ENCODE assay signal across 1 cellular context in the genomic region with DNA sequence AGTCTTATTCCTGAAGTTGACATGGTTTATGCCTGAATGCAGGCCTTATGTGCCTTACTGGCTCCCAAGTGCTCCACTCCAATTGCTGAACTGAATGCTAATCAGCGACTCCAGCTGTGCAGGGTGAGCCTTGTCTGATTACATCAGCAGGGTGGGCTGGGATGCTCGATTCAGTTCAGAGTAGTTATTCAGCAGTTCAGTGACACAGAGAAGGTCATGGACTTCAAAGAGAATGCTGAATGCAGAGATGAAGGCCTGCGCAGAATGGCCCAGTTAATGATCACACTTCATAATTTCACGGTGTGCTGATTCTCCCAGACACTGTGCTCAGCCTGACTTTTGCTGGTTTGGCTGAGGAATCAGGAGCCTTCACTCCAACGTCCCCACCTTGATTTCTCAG.
TF ChIP-seq lines count a peak whose summit lies in the region.

No MANE protein-coding gene starts in this region.

TF ChIP-seq in HepG2, 621 proteins besides CTCF, POLR2A, EP300 and RAD21 (continued from another document and continues in another):
- TF ChIP-seq HOXA3 (CRISPR knock-in tag; IDR thresholded peaks at IDR 0.05) (0 out of 2 replicates have a peak, but pooled peaks have one; percentile 22), ZNF841 (CRISPR knock-in tag; IDR thresholded peaks at IDR 0.05; ENCODE audit: borderline replicate concordance) (no peak), ZNF879 (CRISPR knock-in tag; IDR thresholded peaks at IDR 0.05) (no peak), HOXA7 (CRISPR knock-in tag; IDR thresholded peaks at IDR 0.05) (no peak), HOXA9 (CRISPR knock-in tag; IDR thresholded peaks at IDR 0.05; ENCODE audit: borderline replicate concordance) (no peak), CHCHD3 (CRISPR knock-in tag; IDR thresholded peaks at IDR 0.05) (no peak), FOSL1 (CRISPR knock-in tag; IDR thresholded peaks at IDR 0.05; ENCODE audit: borderline replicate concordance) (no peak), FOXP4 (CRISPR knock-in tag; IDR thresholded peaks at IDR 0.05) (no peak), NR2F2 (IDR thresholded peaks at IDR 0.05; ENCODE audit: borderline replicate concordance, low read depth) (no peak; the same call in 1 of the 2 replicates), ZBTB42 (CRISPR knock-in tag; IDR thresholded peaks at IDR 0.05) (0 out of 2 replicates have a peak, but pooled peaks have one; percentile 82), KLF16 (CRISPR knock-in tag; IDR thresholded peaks at IDR 0.05) (no peak), CREB3 (CRISPR knock-in tag; IDR thresholded peaks at IDR 0.05) (no peak), ZNF761 (CRISPR knock-in tag; conservative IDR thresholded peaks at IDR 0.05) (no peak), ZNF850 (CRISPR knock-in tag; conservative IDR thresholded peaks at IDR 0.05) (no peak), CCAR2 (optimal IDR thresholded peaks at IDR 0.05; ENCODE audit: low read depth, low read length) (no peak), SMARCE1 (IDR thresholded peaks at IDR 0.05; ENCODE audit: borderline replicate concordance) (no peak), CEBPB (IDR thresholded peaks at IDR 0.05; ENCODE audit: borderline replicate concordance, low read depth, low read length) (peak; percentile 25; the same call in 1 of the 2 replicates), MXI1 (IDR thresholded peaks at IDR 0.05; ENCODE audit: borderline replicate concordance, low read depth, low read length) (no peak), SP2 (CRISPR knock-in tag; IDR thresholded peaks at IDR 0.05) (no peak), HMG20A (CRISPR knock-in tag; IDR thresholded peaks at IDR 0.05; ENCODE audit: borderline replicate concordance) (peak; percentile 69; the same call in 1 of the 2 replicates), NR2F6 (IDR thresholded peaks at IDR 0.05) (0 out of 2 replicates have a peak, but pooled peaks have one; percentile 28), NR2F6 (CRISPR knock-in tag; IDR thresholded peaks at IDR 0.05) (peak; percentile 84), SALL2 (CRISPR knock-in tag; IDR thresholded peaks at IDR 0.05) (0 out of 2 replicates have a peak, but pooled peaks have one; percentile 48), ZBTB14 (CRISPR knock-in tag; IDR thresholded peaks at IDR 0.05) (no peak), TARDBP (CRISPR knock-in tag; IDR thresholded peaks at IDR 0.05) (no peak), TEF (CRISPR knock-in tag; IDR thresholded peaks at IDR 0.05) (no peak), ZXDC (CRISPR knock-in tag; IDR thresholded peaks at IDR 0.05) (no peak), HHEX (CRISPR knock-in tag; IDR thresholded peaks at IDR 0.05) (0 out of 2 replicates have a peak, but pooled peaks have one; percentile 17), GATA4 (IDR thresholded peaks at IDR 0.05; ENCODE audit: borderline replicate concordance, low read depth) (no peak), ZNF354B (CRISPR knock-in tag; IDR thresholded peaks at IDR 0.05) (no peak), ZNF768 (CRISPR knock-in tag; IDR thresholded peaks at IDR 0.05) (peak; percentile 82; the same call in 1 of the 2 replicates), ZNF747 (CRISPR knock-in tag; IDR thresholded peaks at IDR 0.05; ENCODE audit: borderline replicate concordance) (no peak), ZMYM2 (CRISPR knock-in tag; IDR thresholded peaks at IDR 0.05) (no peak), KLF15 (CRISPR knock-in tag; IDR thresholded peaks at IDR 0.05; ENCODE audit: borderline replicate concordance) (no peak), ONECUT2 (CRISPR knock-in tag; IDR thresholded peaks at IDR 0.05) (no peak), ISL2 (CRISPR knock-in tag; IDR thresholded peaks at IDR 0.05) (0 out of 2 replicates have a peak, but pooled peaks have one; percentile 44), ZNF33B (CRISPR knock-in tag; IDR thresholded peaks at IDR 0.05) (no peak)
- TF ChIP-seq, protein P1, sequence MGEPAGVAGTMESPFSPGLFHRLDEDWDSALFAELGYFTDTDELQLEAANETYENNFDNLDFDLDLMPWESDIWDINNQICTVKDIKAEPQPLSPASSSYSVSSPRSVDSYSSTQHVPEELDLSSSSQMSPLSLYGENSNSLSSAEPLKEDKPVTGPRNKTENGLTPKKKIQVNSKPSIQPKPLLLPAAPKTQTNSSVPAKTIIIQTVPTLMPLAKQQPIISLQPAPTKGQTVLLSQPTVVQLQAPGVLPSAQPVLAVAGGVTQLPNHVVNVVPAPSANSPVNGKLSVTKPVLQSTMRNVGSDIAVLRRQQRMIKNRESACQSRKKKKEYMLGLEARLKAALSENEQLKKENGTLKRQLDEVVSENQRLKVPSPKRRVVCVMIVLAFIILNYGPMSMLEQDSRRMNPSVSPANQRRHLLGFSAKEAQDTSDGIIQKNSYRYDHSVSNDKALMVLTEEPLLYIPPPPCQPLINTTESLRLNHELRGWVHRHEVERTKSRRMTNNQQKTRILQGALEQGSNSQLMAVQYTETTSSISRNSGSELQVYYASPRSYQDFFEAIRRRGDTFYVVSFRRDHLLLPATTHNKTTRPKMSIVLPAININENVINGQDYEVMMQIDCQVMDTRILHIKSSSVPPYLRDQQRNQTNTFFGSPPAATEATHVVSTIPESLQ (CRISPR knock-in tag; conservative IDR thresholded peaks at IDR 0.05) = no peak
- TF ChIP-seq, protein P2, sequence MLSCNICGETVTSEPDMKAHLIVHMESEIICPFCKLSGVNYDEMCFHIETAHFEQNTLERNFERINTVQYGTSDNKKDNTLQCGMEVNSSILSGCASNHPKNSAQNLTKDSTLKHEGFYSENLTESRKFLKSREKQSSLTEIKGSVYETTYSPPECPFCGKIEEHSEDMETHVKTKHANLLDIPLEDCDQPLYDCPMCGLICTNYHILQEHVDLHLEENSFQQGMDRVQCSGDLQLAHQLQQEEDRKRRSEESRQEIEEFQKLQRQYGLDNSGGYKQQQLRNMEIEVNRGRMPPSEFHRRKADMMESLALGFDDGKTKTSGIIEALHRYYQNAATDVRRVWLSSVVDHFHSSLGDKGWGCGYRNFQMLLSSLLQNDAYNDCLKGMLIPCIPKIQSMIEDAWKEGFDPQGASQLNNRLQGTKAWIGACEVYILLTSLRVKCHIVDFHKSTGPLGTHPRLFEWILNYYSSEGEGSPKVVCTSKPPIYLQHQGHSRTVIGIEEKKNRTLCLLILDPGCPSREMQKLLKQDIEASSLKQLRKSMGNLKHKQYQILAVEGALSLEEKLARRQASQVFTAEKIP (CRISPR knock-in tag; IDR thresholded peaks at IDR 0.05; ENCODE audit: borderline replicate concordance) = no peak
- TF ChIP-seq, protein P3, sequence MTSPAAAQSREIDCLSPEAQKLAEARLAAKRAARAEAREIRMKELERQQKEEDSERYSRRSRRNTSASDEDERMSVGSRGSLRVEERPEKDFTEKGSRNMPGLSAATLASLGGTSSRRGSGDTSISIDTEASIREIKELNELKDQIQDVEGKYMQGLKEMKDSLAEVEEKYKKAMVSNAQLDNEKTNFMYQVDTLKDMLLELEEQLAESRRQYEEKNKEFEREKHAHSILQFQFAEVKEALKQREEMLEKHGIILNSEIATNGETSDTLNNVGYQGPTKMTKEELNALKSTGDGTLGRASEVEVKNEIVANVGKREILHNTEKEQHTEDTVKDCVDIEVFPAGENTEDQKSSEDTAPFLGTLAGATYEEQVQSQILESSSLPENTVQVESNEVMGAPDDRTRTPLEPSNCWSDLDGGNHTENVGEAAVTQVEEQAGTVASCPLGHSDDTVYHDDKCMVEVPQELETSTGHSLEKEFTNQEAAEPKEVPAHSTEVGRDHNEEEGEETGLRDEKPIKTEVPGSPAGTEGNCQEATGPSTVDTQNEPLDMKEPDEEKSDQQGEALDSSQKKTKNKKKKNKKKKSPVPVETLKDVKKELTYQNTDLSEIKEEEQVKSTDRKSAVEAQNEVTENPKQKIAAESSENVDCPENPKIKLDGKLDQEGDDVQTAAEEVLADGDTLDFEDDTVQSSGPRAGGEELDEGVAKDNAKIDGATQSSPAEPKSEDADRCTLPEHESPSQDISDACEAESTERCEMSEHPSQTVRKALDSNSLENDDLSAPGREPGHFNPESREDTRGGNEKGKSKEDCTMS (CRISPR knock-in tag; conservative IDR thresholded peaks at IDR 0.05) = no peak
- TF ChIP-seq, protein P4, sequence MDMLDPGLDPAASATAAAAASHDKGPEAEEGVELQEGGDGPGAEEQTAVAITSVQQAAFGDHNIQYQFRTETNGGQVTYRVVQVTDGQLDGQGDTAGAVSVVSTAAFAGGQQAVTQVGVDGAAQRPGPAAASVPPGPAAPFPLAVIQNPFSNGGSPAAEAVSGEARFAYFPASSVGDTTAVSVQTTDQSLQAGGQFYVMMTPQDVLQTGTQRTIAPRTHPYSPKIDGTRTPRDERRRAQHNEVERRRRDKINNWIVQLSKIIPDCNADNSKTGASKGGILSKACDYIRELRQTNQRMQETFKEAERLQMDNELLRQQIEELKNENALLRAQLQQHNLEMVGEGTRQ (IDR thresholded peaks at IDR 0.05; ENCODE audit: low read depth, low read length) = no peak
- TF ChIP-seq, protein P4 (CRISPR knock-in tag; IDR thresholded peaks at IDR 0.05; ENCODE audit: borderline replicate concordance) = no peak
- TF ChIP-seq, protein P5, sequence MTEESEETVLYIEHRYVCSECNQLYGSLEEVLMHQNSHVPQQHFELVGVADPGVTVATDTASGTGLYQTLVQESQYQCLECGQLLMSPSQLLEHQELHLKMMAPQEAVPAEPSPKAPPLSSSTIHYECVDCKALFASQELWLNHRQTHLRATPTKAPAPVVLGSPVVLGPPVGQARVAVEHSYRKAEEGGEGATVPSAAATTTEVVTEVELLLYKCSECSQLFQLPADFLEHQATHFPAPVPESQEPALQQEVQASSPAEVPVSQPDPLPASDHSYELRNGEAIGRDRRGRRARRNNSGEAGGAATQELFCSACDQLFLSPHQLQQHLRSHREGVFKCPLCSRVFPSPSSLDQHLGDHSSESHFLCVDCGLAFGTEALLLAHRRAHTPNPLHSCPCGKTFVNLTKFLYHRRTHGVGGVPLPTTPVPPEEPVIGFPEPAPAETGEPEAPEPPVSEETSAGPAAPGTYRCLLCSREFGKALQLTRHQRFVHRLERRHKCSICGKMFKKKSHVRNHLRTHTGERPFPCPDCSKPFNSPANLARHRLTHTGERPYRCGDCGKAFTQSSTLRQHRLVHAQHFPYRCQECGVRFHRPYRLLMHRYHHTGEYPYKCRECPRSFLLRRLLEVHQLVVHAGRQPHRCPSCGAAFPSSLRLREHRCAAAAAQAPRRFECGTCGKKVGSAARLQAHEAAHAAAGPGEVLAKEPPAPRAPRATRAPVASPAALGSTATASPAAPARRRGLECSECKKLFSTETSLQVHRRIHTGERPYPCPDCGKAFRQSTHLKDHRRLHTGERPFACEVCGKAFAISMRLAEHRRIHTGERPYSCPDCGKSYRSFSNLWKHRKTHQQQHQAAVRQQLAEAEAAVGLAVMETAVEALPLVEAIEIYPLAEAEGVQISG (CRISPR knock-in tag; IDR thresholded peaks at IDR 0.05) = peak; percentile 54
